Comparison of ENCODE assay signal across 8 cellular contexts in the genomic region with DNA sequence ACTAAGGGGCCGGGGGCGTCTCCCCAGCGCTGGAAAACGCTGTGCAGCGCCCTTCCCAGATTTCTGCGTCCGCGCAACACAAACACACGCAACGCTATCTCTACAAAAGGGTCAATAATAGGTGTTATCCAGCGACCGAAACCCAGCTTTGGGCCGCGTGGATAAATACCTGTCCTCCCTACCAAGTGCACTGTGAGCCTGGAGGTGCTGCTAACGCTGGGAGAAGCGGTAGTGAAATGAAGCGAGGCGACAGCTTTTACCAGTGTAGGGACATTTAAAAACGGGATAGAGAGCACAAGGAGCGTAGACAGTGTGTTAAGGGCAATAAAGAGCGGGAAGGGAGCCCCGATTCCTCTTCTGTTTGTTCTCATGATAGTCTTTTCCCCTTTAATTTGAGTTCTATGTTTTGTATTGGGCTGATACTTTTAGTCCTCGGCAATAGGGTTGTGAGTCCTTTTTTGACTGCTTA. TPM values are rescaled to one million over a fixed set of nuclear protein-coding genes. Genes with fewer than 3 reads are reported as not detected.
DNase-seq lines count a peak whose midpoint lies in the region; ATAC-seq and TF ChIP-seq lines count a peak whose summit lies in the region.

No MANE protein-coding gene starts in this region.

- no peaks in the 10 kb centered on the region for H3K9me3 ChIP-seq in ectodermal cell (ENCODE audit: control insufficient read depth, low read length)

- ATAC-seq in HG02884 (IDR thresholded peaks at IDR 0.05; ENCODE audit: unreplicated experiment): peak; percentile 17

- DNase-seq in AG08395 (ENCODE audit: low spot score): peak; percentile 6
- DNase-seq in GM13976 (ENCODE audit: low spot score): peak; percentile 21
- peak; percentile 24 for DNase-seq in NOMO-1 treated with DMSO at 0.1 percent for 48 hours (lab: John Stamatoyannopoulos, UW; ENCODE audit: unreplicated experiment)
- DNase-seq in midbrain (lab: John Stamatoyannopoulos, UW): peak; percentile 68
- no peak for DNase-seq in activated CD4-positive, CD25-positive, alpha-beta regulatory T cell (lab: John Stamatoyannopoulos, UW)
- DNase-seq in OCI-M1 (lab: John Stamatoyannopoulos, UW): no peak

- TF ChIP-seq CTCF in GM13976 (IDR thresholded peaks at IDR 0.05; ENCODE audit: borderline replicate concordance, control extremely low read depth, extremely low read depth, insufficient read depth, missing control alignments): no peak

- H3K27ac ChIP-seq in ectodermal cell (ENCODE audit: insufficient read depth, low read depth, low read length, poor library complexity, severe bottlenecking): peak overlapping the region; percentile 99

- peaks cover 7% of the 10 kb centered on the region for H3K4me1 ChIP-seq in ectodermal cell (ENCODE audit: control insufficient read depth, insufficient read depth, low read length)

- H3K27me3 ChIP-seq in ectodermal cell (ENCODE audit: control insufficient read depth, insufficient read depth, low read length, poor library complexity, severe bottlenecking): no peaks in the 10 kb centered on the region

- peak overlapping the region; percentile 70 for H3K4me3 ChIP-seq in ectodermal cell (ENCODE audit: insufficient read depth, low read depth, low read length)

- in situ Hi-C loops in GM13976 (cut with MboI; ENCODE audit: low sequenced_read_pairs, unreplicated experiment): no loop called here

- H3K36me3 ChIP-seq in ectodermal cell (ENCODE audit: control insufficient read depth, insufficient read depth, low read length): peaks cover under 1% of the 10 kb centered on the region

- 17 to 18% methylated on average over 23 of the region's 23 CpGs for WGBS in ectodermal cell, 2 experiments

RNA-seq across cellular contexts. Expression of a gene that starts 0.4 kb away (rescaled TPM):
- polyA plus RNA-seq in ectodermal cell (2013, experiment 1 of 4): 59.7 TPM
- 61.2 TPM for polyA plus RNA-seq in ectodermal cell (2013, experiment 2 of 4)
- 59.9 TPM for polyA plus RNA-seq in ectodermal cell (2013, experiment 3 of 4)
- 61.3 TPM for polyA plus RNA-seq in ectodermal cell (2013, experiment 4 of 4)

Comparison
In these comparisons a context has a peak if more than half of its experiments do, and no peak if none do; other contexts are left out.
1. DNase-seq: peak in AG08395 (single experiment), GM13976 (single experiment), NOMO-1 treated with DMSO at 0.1 percent for 48 hours (single experiment) and midbrain (single experiment); none in activated CD4-positive, CD25-positive, alpha-beta regulatory T cell (0 of 4) and OCI-M1 (single experiment).